In genomic region chr7:41921453-41921912, GRCh38 we compare ENCODE assay signal across 17 cellular contexts.
DNase-seq lines count a peak whose midpoint lies in the region; ATAC-seq and TF ChIP-seq lines count a peak whose summit lies in the region.
"Had no signal": no experiment of that assay in that cellular context is flagged by ENCODE, and none has a peak within 500 bp of the region (broad histone marks: within the 10 kb centered on the region; RNA-seq: fewer than 3 reads in every experiment).

No MANE protein-coding gene starts in this region.

- H3K4ac ChIP-seq in trophoblast cell (ENCODE audit: low read depth, low read length), result no peak overlapping the region

- no peak overlapping the region for H2AK5ac ChIP-seq in trophoblast cell (ENCODE audit: low read length)

- TF ChIP-seq CTCF in BJ (IDR thresholded peaks at IDR 0.05; ENCODE audit: insufficient read depth, low read depth, low read length) (no peak), SK-N-SH (IDR thresholded peaks at IDR 0.05) (no peak), foreskin fibroblast (IDR thresholded peaks at IDR 0.05; ENCODE audit: low read depth, low read length) (no peak), MM.1S (IDR thresholded peaks at IDR 0.05; ENCODE audit: low read length) (no peak)

- ATAC-seq in HG02970 (IDR thresholded peaks at IDR 0.05; ENCODE audit: low FRiP score, unreplicated experiment), result no peak
- ATAC-seq in effector memory CD8-positive, alpha-beta T cell (replicated peaks), result no peak
- ATAC-seq: stimulated activated naive CD8-positive, alpha-beta T cell treated with anti-CD3 and anti-CD28 coated beads, Interleukin-15, Interleukin-2, amounts not matched to agents 100 U/mL and 50 U/mL, for 24 hours had no signal

- H4K8ac ChIP-seq in trophoblast cell (ENCODE audit: low read depth, low read length), result no peak overlapping the region

- H3K27ac ChIP-seq in SK-N-SH (ENCODE audit: low read depth in 2 of 2, low read length in 1 of 2) (peak overlapping the region; percentile 50 to 58; a peak in 3 of 4 replicates), trophoblast cell (ENCODE audit: low read depth, low read length) (peak overlapping the region; percentile 35), MM.1S (ENCODE audit: low read length) (no peak overlapping the region)
- H3K27ac ChIP-seq: BLaER1 treated with 17β-estradiol and CSF1 and Interleukin-3, amounts not matched to agents 10 nM and 100 nM; KMS-11; PC-9 had no signal

- H3K4me3 Mint-ChIP-seq in effector memory CD8-positive, alpha-beta T cell, result no peak overlapping the region
- H3K4me3 Mint-ChIP-seq: neural crest cell had no signal

- H3K9me2 ChIP-seq in SK-N-SH (no peaks in the 10 kb centered on the region), MM.1S (replicated peaks; ENCODE audit: insufficient read depth, low read length) (no peaks in the 10 kb centered on the region)

- no peaks in the 10 kb centered on the region for H3K4me1 Mint-ChIP-seq in effector memory CD8-positive, alpha-beta T cell (ENCODE audit: low read depth in 2 of 2)
- H3K4me1 Mint-ChIP-seq: neural crest cell had no signal

- H4K91ac ChIP-seq in trophoblast cell (ENCODE audit: low read depth, low read length), result no peak overlapping the region

- H3K27me3 Mint-ChIP-seq in effector memory CD8-positive, alpha-beta T cell, result peaks cover 15 to 39% of the 10 kb centered on the region in 2 donors

- DNase-seq in BJ (ENCODE audit: low read depth), result peak; percentile 67
- DNase-seq in SK-N-SH, result no peak
- peak; percentile 87 to 91 for DNase-seq in foreskin fibroblast
- DNase-seq in trophoblast cell, result peak; percentile 22 to 26
- no peak for DNase-seq in MM.1S
- no peak for DNase-seq in effector memory CD8-positive, alpha-beta T cell
- DNase-seq in NCI-H1105 treated with DMSO at 0.1 percent for 48 hours (lab: John Stamatoyannopoulos, UW), result no peak
- DNase-seq: DMS153; effector memory CD4-positive, alpha-beta T cell; NCI-H1694 treated with DMSO at 0.1 percent for 48 hours; NCI-H526; PC-9; stimulated activated naive CD8-positive, alpha-beta T cell treated with anti-CD3 and anti-CD28 coated beads, Interleukin-15, Interleukin-2, amounts not matched to agents 100 U/mL and 50 U/mL, for 24 hours had no signal

- H3K4me3 ChIP-seq in BJ (ENCODE audit: low read depth, low read length) (no peak overlapping the region), SK-N-SH (ENCODE audit: low read depth in 2 of 2, low read length in 1 of 2) (no peak overlapping the region), foreskin fibroblast (ENCODE audit: low read depth in 1 of 2, low read length in 2 of 2) (no peak overlapping the region), trophoblast cell (ENCODE audit: low read depth, low read length) (no peak overlapping the region), MM.1S (ENCODE audit: low read length) (no peak overlapping the region)
- H3K4me3 ChIP-seq: BLaER1 treated with 17β-estradiol and CSF1 and Interleukin-3, amounts not matched to agents 10 nM and 100 nM; PC-9 had no signal

- H3K9ac ChIP-seq in SK-N-SH (no peak overlapping the region), trophoblast cell (ENCODE audit: low read length) (no peak overlapping the region), MM.1S (ENCODE audit: low read length) (no peak overlapping the region)
- H3K9ac ChIP-seq: BLaER1 treated with 17β-estradiol and CSF1 and Interleukin-3, amounts not matched to agents 10 nM and 100 nM; KMS-11 had no signal

- POLR2A ChIA-PET in BJ (lab: Charles Lee), result interaction anchor here (0.6 to 0.7 kb wide), 2 partner anchors 164 to 1049 kb away, joined by 3 to 5 read pairs; no protein-coding TSS in a partner anchor
- POLR2A ChIA-PET in SK-N-SH (lab: Yijun Ruan, JAX), result no interaction called here

- no peak for TF ChIP-seq RAD21 in SK-N-SH (IDR thresholded peaks at IDR 0.05; ENCODE audit: low read length)

- H2AFZ ChIP-seq in SK-N-SH (ENCODE audit: low read depth) (peak overlapping the region; percentile 59), trophoblast cell (ENCODE audit: insufficient read depth, low read length, poor library complexity) (no peak overlapping the region), MM.1S (ENCODE audit: low read length) (no peak overlapping the region)
- H2AFZ ChIP-seq: PC-9 had no signal

- H3K18ac ChIP-seq in trophoblast cell (ENCODE audit: low read length), result no peak overlapping the region

- peaks cover 16% of the 10 kb centered on the region for H3F3A ChIP-seq in SK-N-SH (replicated peaks; ENCODE audit: insufficient read depth)
- H3F3A ChIP-seq in MM.1S (ENCODE audit: insufficient read depth, low read length), result no peaks in the 10 kb centered on the region

- no peaks in the 10 kb centered on the region for H3K36me3 Mint-ChIP-seq in effector memory CD8-positive, alpha-beta T cell (ENCODE audit: insufficient read depth)

- H3K9me3 ChIP-seq in SK-N-SH (no peaks in the 10 kb centered on the region), trophoblast cell (ENCODE audit: insufficient read depth, low read depth, low read length) (no peaks in the 10 kb centered on the region), MM.1S (replicated peaks; ENCODE audit: insufficient read depth, low read length) (no peaks in the 10 kb centered on the region)
- H3K9me3 ChIP-seq: BLaER1 treated with 17β-estradiol and CSF1 and Interleukin-3, amounts not matched to agents 10 nM and 100 nM had no signal

- H3K14ac ChIP-seq in trophoblast cell (ENCODE audit: low read length), result no peak overlapping the region

- H3K9me3 Mint-ChIP-seq in effector memory CD8-positive, alpha-beta T cell, result no peaks in the 10 kb centered on the region
- H3K9me3 Mint-ChIP-seq: neural crest cell had no signal

- no peak overlapping the region for H4K12ac ChIP-seq in trophoblast cell (ENCODE audit: low read depth, low read length)

- no peak overlapping the region for H2BK120ac ChIP-seq in trophoblast cell (ENCODE audit: insufficient read depth, low read length, poor library complexity)

- no peak overlapping the region for H3K23ac ChIP-seq in trophoblast cell (ENCODE audit: low read length)

- no peaks in the 10 kb centered on the region for H4K20me1 ChIP-seq in SK-N-SH (ENCODE audit: insufficient read depth)
- H4K20me1 ChIP-seq in MM.1S (ENCODE audit: insufficient read depth, low read length), result no peaks in the 10 kb centered on the region
- H4K20me1 ChIP-seq: BLaER1 treated with 17β-estradiol and CSF1 and Interleukin-3, amounts not matched to agents 10 nM and 100 nM had no signal

- peaks cover 2 to 26% of the 10 kb centered on the region in 2 experiments for H3K4me1 ChIP-seq in SK-N-SH (ENCODE audit: control insufficient read depth in 1 of 2, insufficient read depth in 2 of 2, low read depth in 1 of 2, low read length in 1 of 2)
- H3K4me1 ChIP-seq in trophoblast cell (ENCODE audit: control insufficient read depth in 1 of 2, insufficient read depth in 2 of 2, low read length in 2 of 2), result peaks cover 2% of the 10 kb centered on the region in 2 experiments
- no peaks in the 10 kb centered on the region for H3K4me1 ChIP-seq in MM.1S (ENCODE audit: low read length)

- CTCF ChIA-PET in BJ (lab: Yijun Ruan, JAX) (interaction anchor here (0.6 to 1.1 kb wide), 4 partner anchors 15 to 956 kb away, joined by 3 to 4 read pairs (median 3); no protein-coding TSS in a partner anchor), SK-N-SH (lab: Yijun Ruan, JAX) (interaction anchor here (0.6 to 4.1 kb wide), 7 partner anchors 8 to 1918 kb away, joined by 3 to 20 read pairs (median 4); no protein-coding TSS in a partner anchor)

- no peak overlapping the region for H2BK12ac ChIP-seq in trophoblast cell (ENCODE audit: low read length)

- no peak overlapping the region for H2BK5ac ChIP-seq in trophoblast cell (ENCODE audit: low read depth, low read length, poor library complexity)

- H3K79me2 ChIP-seq in SK-N-SH (ENCODE audit: insufficient read depth) (no peaks in the 10 kb centered on the region), trophoblast cell (ENCODE audit: control insufficient read depth, insufficient read depth, low read length, poor library complexity) (no peaks in the 10 kb centered on the region), MM.1S (ENCODE audit: low read length) (no peaks in the 10 kb centered on the region)

- no peak overlapping the region for H3K27ac Mint-ChIP-seq in effector memory CD8-positive, alpha-beta T cell

- WGBS in SK-N-SH (ENCODE audit: low lambda C conversion rate), result 12% methylated on average over 2 of the region's 2 CpGs
- WGBS in trophoblast cell (ENCODE audit: extremely low coverage, insufficient coverage, insufficient read length), result no CpG with 5 or more reads among the region's 2 CpGs

- H3K4me2 ChIP-seq in SK-N-SH (0 out of 2 replicates have a peak overlapping the region, but pooled peaks have one; percentile 0), trophoblast cell (ENCODE audit: low read length) (no peak overlapping the region), MM.1S (ENCODE audit: low read depth, low read length) (no peak overlapping the region)
- H3K4me2 ChIP-seq: BLaER1 treated with 17β-estradiol and CSF1 and Interleukin-3, amounts not matched to agents 10 nM and 100 nM; KMS-11; PC-9 had no signal

- H3K36me3 ChIP-seq in BJ (ENCODE audit: control insufficient read depth, insufficient read depth, low read length), result no peaks in the 10 kb centered on the region
- no peaks in the 10 kb centered on the region for H3K36me3 ChIP-seq in SK-N-SH (replicated peaks in 1 of 2; ENCODE audit: control insufficient read depth in 1 of 2, insufficient read depth in 2 of 2, low read length in 1 of 2)
- no peaks in the 10 kb centered on the region for H3K36me3 ChIP-seq in trophoblast cell (ENCODE audit: control insufficient read depth in 1 of 2, insufficient read depth in 2 of 2, low read length in 2 of 2)
- H3K36me3 ChIP-seq in MM.1S (replicated peaks; ENCODE audit: insufficient read depth, low read length), result no peaks in the 10 kb centered on the region
- H3K36me3 ChIP-seq: BLaER1 treated with 17β-estradiol and CSF1 and Interleukin-3, amounts not matched to agents 10 nM and 100 nM had no signal

- peak in 1 of 2 experiments; percentile 85; a peak in 2 of 4 replicates for TF ChIP-seq EP300 in SK-N-SH (IDR thresholded peaks at IDR 0.05; ENCODE audit: borderline replicate concordance in 1 of 2, low read depth in 1 of 2, low read length in 1 of 2)

- H3K27me3 ChIP-seq in BJ (ENCODE audit: control insufficient read depth, insufficient read depth, low read length) (no peaks in the 10 kb centered on the region), SK-N-SH (ENCODE audit: insufficient read depth) (no peaks in the 10 kb centered on the region), trophoblast cell (ENCODE audit: insufficient read depth, low read length) (no peaks in the 10 kb centered on the region), MM.1S (replicated peaks; ENCODE audit: insufficient read depth, low read length) (no peaks in the 10 kb centered on the region)
- H3K27me3 ChIP-seq: BLaER1 treated with 17β-estradiol and CSF1 and Interleukin-3, amounts not matched to agents 10 nM and 100 nM had no signal

- no peaks in the 10 kb centered on the region for H3K79me1 ChIP-seq in trophoblast cell (ENCODE audit: low read length)

TF ChIP-seq in SK-N-SH, 30 proteins besides CTCF, POLR2A, EP300 and RAD21 (continues in another document):
- no peak for TF ChIP-seq RXRA (IDR thresholded peaks at IDR 0.05; ENCODE audit: borderline replicate concordance, low read depth)
- TF ChIP-seq ELF1 (IDR thresholded peaks at IDR 0.05), result no peak
- 0 out of 2 replicates have a peak, but pooled peaks have one; percentile 29 for TF ChIP-seq TEAD4 (IDR thresholded peaks at IDR 0.05; ENCODE audit: borderline replicate concordance, insufficient read depth)
- peak; percentile 57; the same call in 1 of the 2 replicates for TF ChIP-seq POLR2AphosphoS5 (IDR thresholded peaks at IDR 0.05; ENCODE audit: low read depth, low read length)
- TF ChIP-seq TCF12 (IDR thresholded peaks at IDR 0.05), result peak; percentile 97

Comparison
In these comparisons a context has a peak if more than half of its experiments do, and no peak if none do; other contexts are left out.
1. DNase-seq: peak in BJ (single experiment), foreskin fibroblast (2 of 2) and trophoblast cell (2 of 2); none in SK-N-SH (single experiment), MM.1S (single experiment), effector memory CD8-positive, alpha-beta T cell (0 of 3) and NCI-H1105 treated with DMSO at 0.1 percent for 48 hours (single experiment).